ENCODE assay signal across 8 cellular contexts in genomic region chr4:18020145-18020670, GRCh38. TPM values are rescaled to one million over a fixed set of nuclear protein-coding genes. Genes with fewer than 3 reads are reported as not detected.
DNase-seq lines count a peak whose midpoint lies in the region; ATAC-seq and TF ChIP-seq lines count a peak whose summit lies in the region.

No MANE protein-coding gene starts in this region.

- H3K18ac ChIP-seq in mesenchymal stem cell (ENCODE audit: low read depth in 1 of 2, low read length in 2 of 2): peak overlapping the region; percentile 5 to 17

- no peak overlapping the region for H4K91ac ChIP-seq in mesenchymal stem cell (ENCODE audit: low read length)

- TF ChIP-seq CTCF in chondrocyte (IDR thresholded peaks at IDR 0.05): no peak
- no peak for TF ChIP-seq CTCF in upper lobe of left lung (IDR thresholded peaks at IDR 0.05)

- ATAC-seq in upper lobe of left lung (ENCODE audit: low FRiP score in 2 of 2): no peak
- no peak for ATAC-seq in GM21825 (IDR thresholded peaks at IDR 0.05; ENCODE audit: unreplicated experiment)

- H3K79me1 ChIP-seq in mesenchymal stem cell (replicated peaks; ENCODE audit: low read length, poor library complexity, severe bottlenecking): no peaks in the 10 kb centered on the region

- peak overlapping the region; percentile 93 for H3K4me2 ChIP-seq in mesenchymal stem cell (ENCODE audit: low read length, poor library complexity, severe bottlenecking)

- peak overlapping the region; percentile 90 for H3K9ac ChIP-seq in mesenchymal stem cell (ENCODE audit: low read length)

- H2BK15ac ChIP-seq in mesenchymal stem cell (ENCODE audit: low read depth, poor library complexity, severe bottlenecking): no peak overlapping the region

- peak overlapping the region; percentile 86 for H3K4me3 Mint-ChIP-seq in chondrocyte (ENCODE audit: unreplicated experiment)

- H2BK5ac ChIP-seq in mesenchymal stem cell (ENCODE audit: low read depth, low read length, poor library complexity, severe bottlenecking): no peak overlapping the region

- no peaks in the 10 kb centered on the region for H3K9me3 Mint-ChIP-seq in chondrocyte (ENCODE audit: low read depth)

- H3K27ac Mint-ChIP-seq in chondrocyte (ENCODE audit: unreplicated experiment): peak overlapping the region; percentile 97

- H3K27me3 Mint-ChIP-seq in chondrocyte (ENCODE audit: low read depth): peaks cover 2% of the 10 kb centered on the region

- H3K27ac ChIP-seq in mesenchymal stem cell (ENCODE audit: low read length, poor library complexity, severe bottlenecking) (no peak overlapping the region), upper lobe of left lung (peak overlapping the region in 2 of 4 donors; percentile 90 to 96)

- H3K4me1 Mint-ChIP-seq in chondrocyte (ENCODE audit: low read depth): peaks cover 20% of the 10 kb centered on the region

- H3K27me3 ChIP-seq in mesenchymal stem cell (ENCODE audit: control insufficient read depth in 1 of 2, insufficient read depth in 1 of 2, low read length in 2 of 2) (no peaks in the 10 kb centered on the region), upper lobe of left lung (no peaks in the 10 kb centered on the region)

- H3K9me3 ChIP-seq in mesenchymal stem cell (ENCODE audit: control insufficient read depth, low read length) (no peaks in the 10 kb centered on the region), upper lobe of left lung (no peaks in the 10 kb centered on the region)

- H3K36me3 Mint-ChIP-seq in chondrocyte (ENCODE audit: low read depth): no peaks in the 10 kb centered on the region

- no peak overlapping the region for H3K23ac ChIP-seq in mesenchymal stem cell (ENCODE audit: low read length in 2 of 2)

- no peak overlapping the region for H2AK5ac ChIP-seq in mesenchymal stem cell (ENCODE audit: low read length, severe bottlenecking)

- no peak for TF ChIP-seq POLR2A in upper lobe of left lung (IDR thresholded peaks at IDR 0.05)

- H3K4me3 ChIP-seq in mesenchymal stem cell (ENCODE audit: insufficient read depth in 1 of 2, low read depth in 1 of 2, low read length in 2 of 2) (peak overlapping the region; percentile 98), upper lobe of left lung (peak overlapping the region; percentile 67 to 96 (median 93))

- H3K36me3 ChIP-seq in mesenchymal stem cell (ENCODE audit: control insufficient read depth in 1 of 2, insufficient read depth in 2 of 2, low read depth in 1 of 2, low read length in 2 of 2) (no peaks in the 10 kb centered on the region), upper lobe of left lung (no peaks in the 10 kb centered on the region)

- H3K14ac ChIP-seq in mesenchymal stem cell (ENCODE audit: low read length in 2 of 2): no peak overlapping the region

- H2BK12ac ChIP-seq in mesenchymal stem cell (ENCODE audit: low read length in 2 of 2): no peak overlapping the region

- WGBS in mesenchymal stem cell: 13% methylated on average over 12 of the region's 16 CpGs
- 5 to 6% methylated on average over 16 of the region's 16 CpGs for WGBS in upper lobe of left lung, 2 donors

- no peak overlapping the region for H2AFZ ChIP-seq in mesenchymal stem cell (ENCODE audit: low read depth, low read length)

- no peak overlapping the region for H3K4ac ChIP-seq in mesenchymal stem cell (ENCODE audit: low read depth in 1 of 2, low read length in 2 of 2)

- TF ChIP-seq EP300 in upper lobe of left lung (IDR thresholded peaks at IDR 0.05): no peak

- peak overlapping the region; percentile 27 for H2BK120ac ChIP-seq in mesenchymal stem cell (ENCODE audit: low read depth, low read length)

- peak; percentile 21 for DNase-seq in activated CD8-positive, alpha-beta memory T cell treated with anti-CD3 and anti-CD28 coated beads, Interleukin-2, amount 50 U/mL, for 4 hours
- no peak for DNase-seq in activated CD8-positive, alpha-beta memory T cell treated with anti-CD3 and anti-CD28 coated beads, Interleukin-2, amount 50 U/mL, for 48 hours
- peak; percentile 9 for DNase-seq in RPMI7951 (ENCODE audit: low read depth)
- peak; percentile 29 for DNase-seq in chondrocyte (ENCODE audit: low spot score)
- no peak for DNase-seq in mesenchymal stem cell
- DNase-seq in upper lobe of left lung: peak in 1 of 2 donors; percentile 27
- DNase-seq in inferior parietal cortex (ENCODE audit: extremely low spot score): no peak

- H3K4me1 ChIP-seq in mesenchymal stem cell (ENCODE audit: control insufficient read depth, insufficient read depth, low read depth, low read length): no peaks in the 10 kb centered on the region
- peaks cover 6 to 19% (median 9%) of the 10 kb centered on the region in 4 donors for H3K4me1 ChIP-seq in upper lobe of left lung

- no peak overlapping the region for H4K8ac ChIP-seq in mesenchymal stem cell (ENCODE audit: low read length)

RNA-seq across cellular contexts. Expression of gene LCORL, which starts 1.3 kb away (rescaled TPM):
- total RNA-seq in RPMI7951 (2014; rRNA removed; shearing (Covaris generic)): 23.5 and 26.9 TPM in 2 replicates
- total RNA-seq in chondrocyte (8.9 to 9.1 TPM (median 9.0 TPM) in 3 replicates), upper lobe of left lung (10 to 100 TPM; 12.5 to 33.5 (median 19.6) TPM)
- polyA plus RNA-seq in mesenchymal stem cell (2013, experiment 1 of 2): 7.4 TPM
- polyA plus RNA-seq in mesenchymal stem cell (2013, experiment 2 of 2): 7.2 TPM

Comparison
In these comparisons a context has a peak if more than half of its experiments do, and no peak if none do; other contexts are left out.
1. DNase-seq: peak in activated CD8-positive, alpha-beta memory T cell treated with anti-CD3 and anti-CD28 coated beads, Interleukin-2, amount 50 U/mL, for 4 hours (single experiment), RPMI7951 (single experiment) and chondrocyte (single experiment); none in activated CD8-positive, alpha-beta memory T cell treated with anti-CD3 and anti-CD28 coated beads, Interleukin-2, amount 50 U/mL, for 48 hours (single experiment), mesenchymal stem cell (single experiment) and inferior parietal cortex (single experiment).